ENCODE assay signal across 29 cellular contexts in the genomic region with DNA sequence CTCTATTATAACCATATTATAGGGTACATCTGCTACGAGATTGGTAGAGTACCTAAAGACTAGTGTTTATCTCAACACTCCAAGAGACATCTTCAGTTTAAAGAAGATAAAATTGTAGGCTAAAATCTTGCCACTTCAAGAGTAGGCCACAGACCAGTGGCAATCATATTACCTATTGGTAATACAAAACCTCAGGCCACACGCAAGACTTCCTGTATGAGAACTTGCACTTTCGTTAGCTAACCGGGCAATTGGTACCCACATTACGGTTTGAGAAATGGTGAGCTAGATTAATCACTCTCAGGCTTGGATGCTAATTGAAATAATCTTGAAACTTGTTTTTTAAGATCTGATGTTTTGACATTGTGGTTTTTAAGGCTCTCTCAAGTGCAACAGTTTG.
"Had no signal": no experiment of that assay in that cellular context is flagged by ENCODE, and none has a peak within 500 bp of the region (broad histone marks: within the 10 kb centered on the region; RNA-seq: fewer than 3 reads in every experiment).

No MANE protein-coding gene starts in this region.

- ATAC-seq: stimulated activated effector memory CD8-positive, alpha-beta T cell treated with anti-CD3 and anti-CD28 coated beads, Interleukin-12 subunit alpha, Interleukin-12 subunit beta, amount 100 ng/mL, for 72 hours; stimulated activated memory B cell treated with anti-CD40 and anti-IgM and Interleukin-4, amounts not matched to agents 10 μg/mL and 1 μg/mL and 100 μg/mL, for 72 hours; stimulated activated naive B cell treated with anti-CD40 and anti-IgM and Interleukin-4, amounts not matched to agents 10 μg/mL and 1 μg/mL and 100 μg/mL, for 72 hours; stimulated activated naive CD8-positive, alpha-beta T cell treated with anti-CD3 and anti-CD28 coated beads, Interleukin-15, amount 100 ng/mL, for 72 hours; stimulated activated naive CD8-positive, alpha-beta T cell treated with anti-CD3 and anti-CD28 coated beads, Interleukin-15, Interleukin-2, amounts not matched to agents 100 U/mL and 50 U/mL, for 24 hours; upper lobe of right lung had no signal

- FAIRE-seq: urothelium cell line had no signal

- H3K4me1 ChIP-seq: stomach, suprapubic skin, testis, thyroid gland, tibial artery, tibial nerve, transverse colon, upper lobe of left lung, upper lobe of right lung, uterus, vagina had no signal

- H3K9me3 ChIP-seq: testis, thoracic aorta, thyroid gland, tibial nerve, upper lobe of right lung, uterus, vagina had no signal

- H3K27ac Mint-ChIP-seq: stimulated activated effector memory CD8-positive, alpha-beta T cell treated with anti-CD3 and anti-CD28 coated beads, Interleukin-12 subunit alpha, Interleukin-12 subunit beta, amount 100 ng/mL, for 72 hours; stimulated activated memory B cell treated with anti-CD40 and anti-IgM and Interleukin-4, amounts not matched to agents 10 μg/mL and 1 μg/mL and 100 μg/mL, for 72 hours; stimulated activated naive B cell treated with anti-CD40 and anti-IgM and Interleukin-4, amounts not matched to agents 10 μg/mL and 1 μg/mL and 100 μg/mL, for 72 hours; stimulated activated naive CD8-positive, alpha-beta T cell treated with anti-CD3 and anti-CD28 coated beads, Interleukin-15, amount 100 ng/mL, for 72 hours; stimulated activated naive CD8-positive, alpha-beta T cell treated with anti-CD3 and anti-CD28 coated beads, Interleukin-15, Interleukin-2, amounts not matched to agents 100 ng/mL and 50 ng/mL, for 24 hours; type B pancreatic cell had no signal

- H3K27ac ChIP-seq: stomach, suprapubic skin, testis, thoracic aorta, thyroid gland, tibial artery, tibial nerve, transverse colon, upper lobe of left lung, upper lobe of right lung, uterus, vagina had no signal

- H3K27me3 Mint-ChIP-seq: stimulated activated memory B cell treated with anti-CD40 and anti-IgM and Interleukin-4, amounts not matched to agents 10 μg/mL and 1 μg/mL and 100 μg/mL, for 72 hours; stimulated activated naive B cell treated with anti-CD40 and anti-IgM and Interleukin-4, amounts not matched to agents 10 μg/mL and 1 μg/mL and 100 μg/mL, for 72 hours; stimulated activated naive CD8-positive, alpha-beta T cell treated with anti-CD3 and anti-CD28 coated beads, Interleukin-15, amount 100 ng/mL, for 72 hours; stimulated activated naive CD8-positive, alpha-beta T cell treated with anti-CD3 and anti-CD28 coated beads, Interleukin-15, Interleukin-2, amounts not matched to agents 100 ng/mL and 50 ng/mL, for 24 hours; type B pancreatic cell had no signal

- H3K36me3 ChIP-seq: stomach, suprapubic skin, thoracic aorta, thyroid gland, tibial artery, tibial nerve, transverse colon, upper lobe of left lung, upper lobe of right lung, uterus, vagina had no signal

- H3K4me3 ChIP-seq: stomach, suprapubic skin, testis, thoracic aorta, thyroid gland, tibial artery, tibial nerve, transverse colon, upper lobe of left lung, upper lobe of right lung, uterus, vagina had no signal

- H3K36me3 Mint-ChIP-seq: stimulated activated effector memory CD8-positive, alpha-beta T cell treated with anti-CD3 and anti-CD28 coated beads, Interleukin-12 subunit alpha, Interleukin-12 subunit beta, amount 100 ng/mL, for 72 hours; stimulated activated memory B cell treated with anti-CD40 and anti-IgM and Interleukin-4, amounts not matched to agents 10 μg/mL and 1 μg/mL and 100 μg/mL, for 72 hours; stimulated activated naive B cell treated with anti-CD40 and anti-IgM and Interleukin-4, amounts not matched to agents 10 μg/mL and 1 μg/mL and 100 μg/mL, for 72 hours; type B pancreatic cell had no signal

- H3K4me1 Mint-ChIP-seq: stimulated activated effector memory CD8-positive, alpha-beta T cell treated with anti-CD3 and anti-CD28 coated beads, Interleukin-12 subunit alpha, Interleukin-12 subunit beta, amount 100 ng/mL, for 72 hours; stimulated activated memory B cell treated with anti-CD40 and anti-IgM and Interleukin-4, amounts not matched to agents 10 μg/mL and 1 μg/mL and 100 μg/mL, for 72 hours; stimulated activated naive B cell treated with anti-CD40 and anti-IgM and Interleukin-4, amounts not matched to agents 10 μg/mL and 1 μg/mL and 100 μg/mL, for 72 hours; stimulated activated naive CD8-positive, alpha-beta T cell treated with anti-CD3 and anti-CD28 coated beads, Interleukin-15, amount 100 ng/mL, for 72 hours had no signal

- H3K9me3 Mint-ChIP-seq: type B pancreatic cell had no signal

- DNase-seq: stimulated activated CD4-positive, alpha-beta T cell treated with anti-CD3 and anti-CD28 coated beads, Interleukin-2, amount 100 ng/mL, for 48 hours; stimulated activated CD4-positive, alpha-beta T cell treated with anti-CD3 and anti-CD28 coated beads, Interleukin-4, amount 100 ng/mL, for 1 hour; stimulated activated CD4-positive, alpha-beta T cell treated with anti-CD3 and anti-CD28 coated beads, Interleukin-4, amount 100 ng/mL, for 24 hours; stimulated activated CD4-positive, alpha-beta T cell treated with anti-CD3 and anti-CD28 coated beads, Interleukin-4, amount 100 ng/mL, for 4 hours; stimulated activated CD8-positive, alpha-beta memory T cell treated with anti-CD3 and anti-CD28 coated beads, Interleukin-4, amount 100 ng/mL, for 48 hours; stimulated activated naive B cell treated with anti-CD40 and anti-IgM and Interleukin-4, amounts not matched to agents 10 μg/mL and 1 μg/mL and 100 μg/mL, for 72 hours; stimulated activated naive CD4-positive, alpha-beta T cell; stimulated activated naive CD4-positive, alpha-beta T cell treated with Interleukin-2 at 50 U/mL for 16 hours; stimulated activated naive CD8-positive, alpha-beta T cell treated with anti-CD3 and anti-CD28 coated beads, Interleukin-15, amount 100 ng/mL, for 72 hours; stimulated activated naive CD8-positive, alpha-beta T cell treated with anti-CD3 and anti-CD28 coated beads, Interleukin-15, Interleukin-2, amounts not matched to agents 100 U/mL and 50 U/mL, for 24 hours; stomach; substantia nigra; testis; thyroid gland; tibial artery; transverse colon; trophoblast cell; upper lobe of left lung; upper lobe of right lung; uterus had no signal

- H3K27me3 ChIP-seq: stomach, suprapubic skin, testis, thyroid gland, tibial artery, tibial nerve, transverse colon, upper lobe of left lung, upper lobe of right lung, uterus, vagina had no signal

- H3K4me3 Mint-ChIP-seq: stimulated activated effector memory CD8-positive, alpha-beta T cell treated with anti-CD3 and anti-CD28 coated beads, Interleukin-12 subunit alpha, Interleukin-12 subunit beta, amount 100 ng/mL, for 72 hours; stimulated activated memory B cell treated with anti-CD40 and anti-IgM and Interleukin-4, amounts not matched to agents 10 μg/mL and 1 μg/mL and 100 μg/mL, for 72 hours; stimulated activated naive B cell treated with anti-CD40 and anti-IgM and Interleukin-4, amounts not matched to agents 10 μg/mL and 1 μg/mL and 100 μg/mL, for 72 hours; stimulated activated naive CD8-positive, alpha-beta T cell treated with anti-CD3 and anti-CD28 coated beads, Interleukin-15, amount 100 ng/mL, for 72 hours; stimulated activated naive CD8-positive, alpha-beta T cell treated with anti-CD3 and anti-CD28 coated beads, Interleukin-15, Interleukin-2, amounts not matched to agents 100 ng/mL and 50 ng/mL, for 24 hours; type B pancreatic cell had no signal
